In genomic region chr2:209113030-209113429, GRCh38 we compare ENCODE assay signal across 20 cellular contexts.
DNase-seq lines count a peak whose midpoint lies in the region; TF ChIP-seq lines count a peak whose summit lies in the region.
"Had no signal": no experiment of that assay in that cellular context is flagged by ENCODE, and none has a peak within 500 bp of the region (broad histone marks: within the 10 kb centered on the region; RNA-seq: fewer than 3 reads in every experiment).

No MANE protein-coding gene starts in this region.

- no peaks in the 10 kb centered on the region for H3K79me2 ChIP-seq in neural progenitor cell (ENCODE audit: low read depth)

- H3K4me3 ChIP-seq in H7 (ENCODE audit: insufficient read depth, low read depth, low read length) (no peak overlapping the region), neural progenitor cell (no peak overlapping the region)
- H3K4me3 ChIP-seq: GM23248, Peyer's patch, SJSA1 had no signal

- H3K4me2 ChIP-seq in neural progenitor cell: no peak overlapping the region

- no peak overlapping the region for H3K9ac ChIP-seq in neural progenitor cell
- H3K9ac ChIP-seq: GM23248 had no signal

- H3K9me3 Mint-ChIP-seq in glutamatergic neuron (ENCODE audit: unreplicated experiment): peaks cover 2% of the 10 kb centered on the region
- peaks cover 1% of the 10 kb centered on the region for H3K9me3 Mint-ChIP-seq in neural progenitor cell

- peaks cover 36% of the 10 kb centered on the region for H3K4me1 ChIP-seq in neural progenitor cell
- H3K4me1 ChIP-seq: Peyer's patch, SJSA1 had no signal

- TF ChIP-seq CTCF in glutamatergic neuron (IDR thresholded peaks at IDR 0.05; ENCODE audit: partially characterized antibody, unreplicated experiment) (no peak), neural progenitor cell (IDR thresholded peaks at IDR 0.05) (no peak)

- H3F3A ChIP-seq in neural progenitor cell (ENCODE audit: low read depth): no peaks in the 10 kb centered on the region

- H3K4me1 Mint-ChIP-seq in glutamatergic neuron (ENCODE audit: low read depth, unreplicated experiment): peaks cover 7% of the 10 kb centered on the region
- peaks cover 7% of the 10 kb centered on the region for H3K4me1 Mint-ChIP-seq in neural progenitor cell
- H3K4me1 Mint-ChIP-seq: CD8-positive, alpha-beta memory T cell had no signal

- no peak overlapping the region for H3K4me3 Mint-ChIP-seq in glutamatergic neuron (ENCODE audit: unreplicated experiment)
- no peak overlapping the region for H3K4me3 Mint-ChIP-seq in neural progenitor cell
- H3K4me3 Mint-ChIP-seq: CD8-positive, alpha-beta memory T cell had no signal

- no peak overlapping the region for H2AFZ ChIP-seq in neural progenitor cell (replicated peaks)
- H2AFZ ChIP-seq: GM23248 had no signal

- TF ChIP-seq POLR2A in erythroblast (IDR thresholded peaks at IDR 0.05; ENCODE audit: low read length): no peak

- no peaks in the 10 kb centered on the region for H4K20me1 ChIP-seq in neural progenitor cell (ENCODE audit: low read depth)

- H3K36me3 ChIP-seq in H7 (replicated peaks; ENCODE audit: control insufficient read depth, insufficient read depth, low read length): no peaks in the 10 kb centered on the region
- H3K36me3 ChIP-seq in neural progenitor cell: no peaks in the 10 kb centered on the region
- H3K36me3 ChIP-seq: Peyer's patch, SJSA1 had no signal

- H3K36me3 Mint-ChIP-seq in glutamatergic neuron (ENCODE audit: unreplicated experiment): no peaks in the 10 kb centered on the region
- H3K36me3 Mint-ChIP-seq in neural progenitor cell: no peaks in the 10 kb centered on the region
- H3K36me3 Mint-ChIP-seq: CD8-positive, alpha-beta memory T cell had no signal

- H3K27ac Mint-ChIP-seq in glutamatergic neuron (ENCODE audit: unreplicated experiment) (no peak overlapping the region), neural progenitor cell (no peak overlapping the region)
- H3K27ac Mint-ChIP-seq: CD8-positive, alpha-beta memory T cell had no signal

- H3K9me3 ChIP-seq in neural progenitor cell (ENCODE audit: low read depth): no peaks in the 10 kb centered on the region
- H3K9me3 ChIP-seq: Peyer's patch, SJSA1 had no signal

- DNase-seq in H7 (peak; percentile 6), NCI-H2227 treated with DMSO at 0.1 percent for 48 hours (lab: John Stamatoyannopoulos, UW) (peak; percentile 18), glutamatergic neuron (peak; percentile 21), neural progenitor cell (ENCODE audit: low spot score) (peak; percentile 63), 8988T (no peak), EL (no peak), erythroblast (lab: John Stamatoyannopoulos, UW) (no peak)
- DNase-seq: ACHN; C1 segment of cervical spinal cord; CD8-positive, alpha-beta memory T cell; DMS79; GM23248; KBM-7; NCI-H1105 treated with DMSO at 0.1 percent for 48 hours; NCI-H187 treated with DMSO at 0.1 percent for 48 hours; NCI-H446; NCI-H526 treated with DMSO at 0.1 percent for 48 hours; Peyer's patch; SW 1271 had no signal

- H3K27me3 ChIP-seq in H7 (ENCODE audit: control insufficient read depth, insufficient read depth, low read length) (no peaks in the 10 kb centered on the region), neural progenitor cell (no peaks in the 10 kb centered on the region)
- H3K27me3 ChIP-seq: Peyer's patch, SJSA1 had no signal

- peaks cover 2% of the 10 kb centered on the region for H3K27me3 Mint-ChIP-seq in glutamatergic neuron (ENCODE audit: unreplicated experiment)
- no peaks in the 10 kb centered on the region for H3K27me3 Mint-ChIP-seq in neural progenitor cell (ENCODE audit: insufficient read depth, low read depth)
- H3K27me3 Mint-ChIP-seq: CD8-positive, alpha-beta memory T cell had no signal

- H3K27ac ChIP-seq in neural progenitor cell: no peak overlapping the region
- H3K27ac ChIP-seq: GM23248, Peyer's patch, SJSA1 had no signal

Comparison
In these comparisons a context has a peak if more than half of its experiments do, and no peak if none do; other contexts are left out.
1. DNase-seq: peak in H7 (single experiment), NCI-H2227 treated with DMSO at 0.1 percent for 48 hours (single experiment), glutamatergic neuron (single experiment) and neural progenitor cell (single experiment); none in 8988T (single experiment), EL (single experiment) and erythroblast (0 of 2).